ENCODE assay signal across 18 cellular contexts in the genomic region with DNA sequence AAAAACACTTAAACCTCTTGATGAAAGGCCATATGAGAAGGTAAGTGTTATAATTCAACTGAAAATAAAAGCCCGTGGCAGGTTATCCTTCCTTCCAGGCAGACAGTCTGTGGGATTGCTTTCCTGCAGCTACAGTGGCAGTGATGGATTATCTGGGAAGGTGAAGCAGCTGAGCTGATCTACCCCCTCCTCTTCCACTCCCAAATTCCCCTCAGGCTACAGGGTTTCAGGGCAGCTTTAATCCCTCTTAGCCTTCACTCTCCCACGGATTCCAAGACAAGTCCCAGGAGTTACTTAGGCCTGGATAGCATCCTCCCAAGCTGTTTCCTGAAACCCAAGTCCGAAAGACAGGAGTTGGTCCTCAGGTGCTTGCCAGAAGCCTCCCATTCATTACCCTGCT.
"Had no signal": no experiment of that assay in that cellular context is flagged by ENCODE, and none has a peak within 500 bp of the region (broad histone marks: within the 10 kb centered on the region; RNA-seq: fewer than 3 reads in every experiment).

No MANE protein-coding gene starts in this region.

- DNase-seq: activated CD4-positive, alpha-beta T cell treated with anti-CD3 and anti-CD28 coated beads for 48 hours; activated CD4-positive, CD25-positive, alpha-beta regulatory T cell; activated CD8-positive, alpha-beta T cell treated with anti-CD3 and anti-CD28 coated beads for 36 hours; activated naive CD4-positive, alpha-beta T cell treated with Interleukin-2 at 50 U/mL for 16 hours; activated naive CD8-positive, alpha-beta T cell treated with anti-CD3 and anti-CD28 coated beads, Interleukin-2, amount 10 ng/mL, durations not matched to agents 7 days and 5 days; activated T-cell treated with anti-CD3 and anti-CD28 coated beads, Interleukin-2, amount 50 U/mL, for 1 hour; amygdala; dorsolateral prefrontal cortex; erythroblast; foreskin melanocyte; hippocampal formation; left lung; retina; spleen; stimulated activated CD4-positive, alpha-beta T cell treated with anti-CD3 and anti-CD28 coated beads, Interleukin-4, amount 100 ng/mL, for 4 hours; testis; upper lobe of left lung had no signal

- H3K4me3 ChIP-seq: cardiac muscle cell, dorsolateral prefrontal cortex, left lung, spleen, testis, upper lobe of left lung had no signal

- H3K27me3 ChIP-seq: cardiac muscle cell, dorsolateral prefrontal cortex, left lung, spleen, testis, upper lobe of left lung had no signal

- H3K36me3 ChIP-seq: cardiac muscle cell, left lung, spleen, upper lobe of left lung had no signal

- H3K4me1 ChIP-seq: left lung, spleen, testis, upper lobe of left lung had no signal

- H3K9me3 ChIP-seq: left lung, testis, upper lobe of left lung had no signal
